In the genomic region with DNA sequence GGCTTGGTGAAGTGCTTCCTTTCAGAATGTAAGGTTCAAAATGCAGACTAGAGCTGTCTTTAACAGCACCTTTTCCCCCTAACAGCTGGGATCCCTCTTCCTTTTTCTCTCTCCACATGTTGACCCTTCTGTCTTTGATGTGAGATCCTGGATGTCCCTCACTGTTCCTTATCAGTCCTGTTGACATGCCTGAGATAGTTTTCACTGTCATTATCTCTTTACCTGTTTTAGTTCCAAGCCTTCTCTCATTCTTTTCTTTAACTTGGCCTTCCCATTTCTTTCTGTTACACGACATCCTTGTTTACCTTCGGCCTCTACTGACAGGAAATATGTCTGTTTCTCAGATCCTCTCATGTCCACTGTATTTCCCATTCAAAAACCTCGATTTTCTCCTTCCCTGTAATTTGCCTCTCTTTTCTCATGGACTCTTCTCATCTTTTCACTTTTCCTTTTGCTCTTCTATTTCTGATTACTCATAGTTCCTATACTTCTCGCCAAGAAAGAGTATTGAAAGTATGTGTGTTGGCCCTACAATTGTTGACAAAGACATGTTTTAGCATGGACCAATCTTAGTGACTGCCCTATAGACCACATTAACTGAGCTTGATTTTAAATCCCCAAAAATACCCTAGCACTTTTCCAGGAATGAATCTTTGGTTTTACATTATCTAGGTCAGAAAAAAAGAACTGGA, we compare ENCODE assay signal across 14 cellular contexts. TPM values are rescaled to one million over a fixed set of nuclear protein-coding genes. Genes with fewer than 3 reads are reported as not detected.
DNase-seq lines count a peak whose midpoint lies in the region; ATAC-seq and TF ChIP-seq lines count a peak whose summit lies in the region.
"Had no signal": no experiment of that assay in that cellular context is flagged by ENCODE, and none has a peak within 500 bp of the region (broad histone marks: within the 10 kb centered on the region; RNA-seq: fewer than 3 reads in every experiment).

No MANE protein-coding gene starts in this region.

- no peaks in the 10 kb centered on the region for H3K36me3 Mint-ChIP-seq in activated CD4-positive, alpha-beta T cell treated with anti-CD3 and anti-CD28 coated beads, Interleukin-2, amount 10 ng/mL, durations not matched to agents 7 days and 5 days (ENCODE audit: low read depth)
- H3K36me3 Mint-ChIP-seq in activated CD8-positive, alpha-beta T cell treated with anti-CD3 and anti-CD28 coated beads, Interleukin-2, amount 10 ng/mL, durations not matched to agents 7 days and 5 days (ENCODE audit: low read depth): no peaks in the 10 kb centered on the region
- no peaks in the 10 kb centered on the region for H3K36me3 Mint-ChIP-seq in osteocyte (ENCODE audit: unreplicated experiment)

- H3K4me1 Mint-ChIP-seq in activated CD4-positive, alpha-beta T cell treated with anti-CD3 and anti-CD28 coated beads, Interleukin-2, amount 10 ng/mL, durations not matched to agents 7 days and 5 days: peaks cover 11% of the 10 kb centered on the region
- H3K4me1 Mint-ChIP-seq in activated CD8-positive, alpha-beta T cell treated with anti-CD3 and anti-CD28 coated beads, Interleukin-2, amount 10 ng/mL, durations not matched to agents 7 days and 5 days (ENCODE audit: low read depth): peaks cover 12% of the 10 kb centered on the region
- H3K4me1 Mint-ChIP-seq in osteocyte (ENCODE audit: unreplicated experiment): peaks cover 12% of the 10 kb centered on the region

- TF ChIP-seq CTCF in osteocyte (IDR thresholded peaks at IDR 0.05): no peak

- peak overlapping the region; percentile 51 for H3K4me3 Mint-ChIP-seq in activated CD4-positive, alpha-beta T cell treated with anti-CD3 and anti-CD28 coated beads, Interleukin-2, amount 10 ng/mL, durations not matched to agents 7 days and 5 days
- peak overlapping the region; percentile 65 for H3K4me3 Mint-ChIP-seq in activated CD8-positive, alpha-beta T cell treated with anti-CD3 and anti-CD28 coated beads, Interleukin-2, amount 10 ng/mL, durations not matched to agents 7 days and 5 days
- peak overlapping the region; percentile 7 for H3K4me3 Mint-ChIP-seq in osteocyte (ENCODE audit: unreplicated experiment)

- no peak for DNase-seq in activated CD4-positive, alpha-beta T cell treated with anti-CD3 and anti-CD28 coated beads, Interleukin-2, amount 10 ng/mL, durations not matched to agents 7 days and 5 days
- DNase-seq in activated CD4-positive, alpha-beta T cell treated with anti-CD3 and anti-CD28 coated beads for 4 hours: no peak
- DNase-seq in activated CD8-positive, alpha-beta T cell treated with anti-CD3 and anti-CD28 coated beads, Interleukin-2, amount 10 ng/mL, durations not matched to agents 7 days and 5 days: no peak
- DNase-seq in fibroblast of peridontal ligament (ENCODE audit: extremely low read depth) (peak; percentile 44), osteocyte (ENCODE audit: extremely low spot score, unreplicated experiment) (no peak), KG1 (lab: John Stamatoyannopoulos, UW) (no peak)
- DNase-seq: DMS53, gastrocnemius medialis, NCI-H774, occipital lobe, SHP77 treated with DMSO at 0.1 percent for 48 hours had no signal

- H3K9me3 Mint-ChIP-seq in activated CD4-positive, alpha-beta T cell treated with anti-CD3 and anti-CD28 coated beads, Interleukin-2, amount 10 ng/mL, durations not matched to agents 7 days and 5 days: no peaks in the 10 kb centered on the region
- H3K9me3 Mint-ChIP-seq in activated CD8-positive, alpha-beta T cell treated with anti-CD3 and anti-CD28 coated beads, Interleukin-2, amount 10 ng/mL, durations not matched to agents 7 days and 5 days (ENCODE audit: insufficient read depth): no peaks in the 10 kb centered on the region
- H3K9me3 Mint-ChIP-seq in osteocyte (ENCODE audit: unreplicated experiment): no peaks in the 10 kb centered on the region

- CTCF ChIA-PET in activated CD4-positive, alpha-beta T cell treated with anti-CD3 and anti-CD28 coated beads, Interleukin-2, amount 10 ng/mL, durations not matched to agents 7 days and 5 days (lab: Charles Lee): interaction anchor here (1.8 kb wide), 1 partner anchor 11 kb away, joined by 3 read pairs; no protein-coding TSS in a partner anchor
- CTCF ChIA-PET in activated CD8-positive, alpha-beta T cell treated with anti-CD3 and anti-CD28 coated beads, Interleukin-2, amount 10 ng/mL, durations not matched to agents 7 days and 5 days (lab: Charles Lee): no interaction called here

- no peak overlapping the region for H3K27ac Mint-ChIP-seq in activated CD4-positive, alpha-beta T cell treated with anti-CD3 and anti-CD28 coated beads, Interleukin-2, amount 10 ng/mL, durations not matched to agents 7 days and 5 days
- H3K27ac Mint-ChIP-seq in activated CD8-positive, alpha-beta T cell treated with anti-CD3 and anti-CD28 coated beads, Interleukin-2, amount 10 ng/mL, durations not matched to agents 7 days and 5 days: no peak overlapping the region
- H3K27ac Mint-ChIP-seq in osteocyte (ENCODE audit: unreplicated experiment): no peak overlapping the region

- POLR2A ChIA-PET in activated CD4-positive, alpha-beta T cell treated with anti-CD3 and anti-CD28 coated beads, Interleukin-2, amount 10 ng/mL, durations not matched to agents 7 days and 5 days (lab: Charles Lee): interaction anchor here (0.6 kb wide), 1 partner anchor 713 kb away, joined by 3 read pairs; no protein-coding TSS in a partner anchor
- POLR2A ChIA-PET in activated CD8-positive, alpha-beta T cell treated with anti-CD3 and anti-CD28 coated beads, Interleukin-2, amount 10 ng/mL, durations not matched to agents 7 days and 5 days (lab: Charles Lee): no interaction called here

- H3K27me3 Mint-ChIP-seq in activated CD4-positive, alpha-beta T cell treated with anti-CD3 and anti-CD28 coated beads, Interleukin-2, amount 10 ng/mL, durations not matched to agents 7 days and 5 days: peaks cover 43% of the 10 kb centered on the region
- H3K27me3 Mint-ChIP-seq in activated CD8-positive, alpha-beta T cell treated with anti-CD3 and anti-CD28 coated beads, Interleukin-2, amount 10 ng/mL, durations not matched to agents 7 days and 5 days (ENCODE audit: low read depth): peaks cover 37% of the 10 kb centered on the region
- H3K27me3 Mint-ChIP-seq in osteocyte (ENCODE audit: unreplicated experiment): peaks cover 11% of the 10 kb centered on the region

- ATAC-seq in activated CD8-positive, alpha-beta T cell treated with anti-CD3 and anti-CD28 coated beads, Interleukin-2, amount 10 ng/mL, durations not matched to agents 7 days and 5 days: no peak
- ATAC-seq in HG03469 (IDR thresholded peaks at IDR 0.05; ENCODE audit: unreplicated experiment) (no peak), GM18519 (IDR thresholded peaks at IDR 0.05; ENCODE audit: low FRiP score, unreplicated experiment) (no peak)
- ATAC-seq: gastrocnemius medialis had no signal

RNA-seq across cellular contexts. Expression of a gene that starts 1.2 kb away (rescaled TPM):
- not detected for total RNA-seq in activated CD4-positive, alpha-beta T cell treated with anti-CD3 and anti-CD28 coated beads, Interleukin-2, amount 10 ng/mL, durations not matched to agents 7 days and 5 days
- not detected for total RNA-seq in activated CD8-positive, alpha-beta T cell treated with anti-CD3 and anti-CD28 coated beads, Interleukin-2, amount 10 ng/mL, durations not matched to agents 7 days and 5 days
- total RNA-seq in osteocyte: 0.75 and 0.91 TPM in 2 replicates
- total RNA-seq: HT1080 had no signal

RNA-seq across cellular contexts. Expression of a gene that starts 50.5 kb away (rescaled TPM):
- total RNA-seq in activated CD4-positive, alpha-beta T cell treated with anti-CD3 and anti-CD28 coated beads, Interleukin-2, amount 10 ng/mL, durations not matched to agents 7 days and 5 days: 10 to 100 TPM; 23.4 to 24.5 TPM
- total RNA-seq in activated CD8-positive, alpha-beta T cell treated with anti-CD3 and anti-CD28 coated beads, Interleukin-2, amount 10 ng/mL, durations not matched to agents 7 days and 5 days: 10 to 100 TPM; 67.0 to 77.4 TPM
- total RNA-seq in osteocyte: 460 and 476 TPM in 2 replicates

Comparison
In these comparisons a context has a peak if more than half of its experiments do, and no peak if none do; other contexts are left out.
1. H3K4me3 Mint-ChIP-seq: peak in every context shown above with its lines; median percentile 65 in activated CD8-positive, alpha-beta T cell treated with anti-CD3 and anti-CD28 coated beads, Interleukin-2, amount 10 ng/mL, durations not matched to agents 7 days and 5 days; 51 in activated CD4-positive, alpha-beta T cell treated with anti-CD3 and anti-CD28 coated beads, Interleukin-2, amount 10 ng/mL, durations not matched to agents 7 days and 5 days; 7 in osteocyte.